8 cellular contexts compared by ENCODE assay signal in genomic region chr2:118881490-118882129, GRCh38. TPM values are rescaled to one million over a fixed set of nuclear protein-coding genes. Genes with fewer than 3 reads are reported as not detected.
DNase-seq lines count a peak whose midpoint lies in the region; ATAC-seq and TF ChIP-seq lines count a peak whose summit lies in the region.

No MANE protein-coding gene starts in this region.

- ATAC-seq in GM19328 (IDR thresholded peaks at IDR 0.05; ENCODE audit: unreplicated experiment) = peak; percentile 91
- peak; percentile 95 for ATAC-seq in HG03354 (IDR thresholded peaks at IDR 0.05; ENCODE audit: poor library complexity, severe bottlenecking, unreplicated experiment)
- peak; percentile 93 for ATAC-seq in mucosa of descending colon
- ATAC-seq in stimulated activated naive B cell treated with anti-CD40 and anti-IgM and Interleukin-4, amounts not matched to agents 10 μg/mL and 1 μg/mL and 100 μg/mL, for 72 hours (replicated peaks) = peak; percentile 88 to 93

- POLR2A ChIA-PET in activated CD4-positive, alpha-beta T cell treated with anti-CD3 and anti-CD28 coated beads, Interleukin-2, amount 10 ng/mL, durations not matched to agents 7 days and 5 days (lab: Charles Lee) = no interaction called here

- H3K4me1 Mint-ChIP-seq in activated CD4-positive, alpha-beta T cell treated with anti-CD3 and anti-CD28 coated beads, Interleukin-2, amount 10 ng/mL, durations not matched to agents 7 days and 5 days = peaks cover 16% of the 10 kb centered on the region
- peaks cover 9 to 18% of the 10 kb centered on the region in 2 donors for H3K4me1 Mint-ChIP-seq in stimulated activated naive B cell treated with anti-CD40 and anti-IgM and Interleukin-4, amounts not matched to agents 10 μg/mL and 1 μg/mL and 100 μg/mL, for 72 hours

- H3K36me3 ChIP-seq in mucosa of descending colon (ENCODE audit: low read depth) = no peaks in the 10 kb centered on the region

- no peaks in the 10 kb centered on the region for H3K9me3 Mint-ChIP-seq in activated CD4-positive, alpha-beta T cell treated with anti-CD3 and anti-CD28 coated beads, Interleukin-2, amount 10 ng/mL, durations not matched to agents 7 days and 5 days
- peaks cover 0 to 1% of the 10 kb centered on the region in 2 donors for H3K9me3 Mint-ChIP-seq in stimulated activated naive B cell treated with anti-CD40 and anti-IgM and Interleukin-4, amounts not matched to agents 10 μg/mL and 1 μg/mL and 100 μg/mL, for 72 hours

- no peak overlapping the region for H3K4me3 ChIP-seq in mucosa of descending colon

- H3K4me1 ChIP-seq in mucosa of descending colon (ENCODE audit: low read depth) = no peaks in the 10 kb centered on the region

- CTCF ChIA-PET in activated CD4-positive, alpha-beta T cell treated with anti-CD3 and anti-CD28 coated beads, Interleukin-2, amount 10 ng/mL, durations not matched to agents 7 days and 5 days (lab: Charles Lee) = interaction anchor here (0.9 to 2.8 kb wide), 17 partner anchors 8 to 407 kb away, joined by 3 to 11 read pairs (median 4); no protein-coding TSS in a partner anchor

- TF ChIP-seq CTCF in mucosa of descending colon (IDR thresholded peaks at IDR 0.05) = peak; percentile 29

- peaks cover 11% of the 10 kb centered on the region for H3K27me3 Mint-ChIP-seq in activated CD4-positive, alpha-beta T cell treated with anti-CD3 and anti-CD28 coated beads, Interleukin-2, amount 10 ng/mL, durations not matched to agents 7 days and 5 days
- peaks cover 38 to 62% of the 10 kb centered on the region in 2 donors for H3K27me3 Mint-ChIP-seq in stimulated activated naive B cell treated with anti-CD40 and anti-IgM and Interleukin-4, amounts not matched to agents 10 μg/mL and 1 μg/mL and 100 μg/mL, for 72 hours

- intact Hi-C loops in mucosa of descending colon (cut with DNase I, micrococcal nuclease) = loop anchor here in 1 of 2 donors (2.0 to 5.0 kb wide), 2 partner anchors 127 to 411 kb away; no protein-coding TSS in a partner anchor

- no peak overlapping the region for H3K27ac Mint-ChIP-seq in activated CD4-positive, alpha-beta T cell treated with anti-CD3 and anti-CD28 coated beads, Interleukin-2, amount 10 ng/mL, durations not matched to agents 7 days and 5 days
- H3K27ac Mint-ChIP-seq in stimulated activated naive B cell treated with anti-CD40 and anti-IgM and Interleukin-4, amounts not matched to agents 10 μg/mL and 1 μg/mL and 100 μg/mL, for 72 hours = no peak overlapping the region

- no peaks in the 10 kb centered on the region for H3K36me3 Mint-ChIP-seq in activated CD4-positive, alpha-beta T cell treated with anti-CD3 and anti-CD28 coated beads, Interleukin-2, amount 10 ng/mL, durations not matched to agents 7 days and 5 days (ENCODE audit: low read depth)
- H3K36me3 Mint-ChIP-seq in stimulated activated naive B cell treated with anti-CD40 and anti-IgM and Interleukin-4, amounts not matched to agents 10 μg/mL and 1 μg/mL and 100 μg/mL, for 72 hours = no peaks in the 10 kb centered on the region

- H3K4me3 Mint-ChIP-seq in activated CD4-positive, alpha-beta T cell treated with anti-CD3 and anti-CD28 coated beads, Interleukin-2, amount 10 ng/mL, durations not matched to agents 7 days and 5 days = no peak overlapping the region
- H3K4me3 Mint-ChIP-seq in stimulated activated naive B cell treated with anti-CD40 and anti-IgM and Interleukin-4, amounts not matched to agents 10 μg/mL and 1 μg/mL and 100 μg/mL, for 72 hours = no peak overlapping the region

- H3K9me3 ChIP-seq in mucosa of descending colon = no peaks in the 10 kb centered on the region

- DNase-seq in CD1c-positive myeloid dendritic cell (ENCODE audit: extremely low spot score) (peak; percentile 71), NCI-H526 treated with DMSO at 0.1 percent for 48 hours (lab: John Stamatoyannopoulos, UW) (peak; percentile 70), ecto neural progenitor cell (ENCODE audit: low spot score) (peak; percentile 83), mucosa of descending colon (peak in 2 of 3 donors; percentile 54 to 82)
- DNase-seq in activated CD4-positive, alpha-beta T cell treated with anti-CD3 and anti-CD28 coated beads, Interleukin-2, amount 10 ng/mL, durations not matched to agents 7 days and 5 days = peak; percentile 72
- DNase-seq in stimulated activated naive B cell treated with anti-CD40 and anti-IgM and Interleukin-4, amounts not matched to agents 10 μg/mL and 1 μg/mL and 100 μg/mL, for 72 hours = peak; percentile 31

RNA-seq across cellular contexts. Expression of gene EN1, which starts 34.2 kb away (rescaled TPM):
- not detected for total RNA-seq in activated CD4-positive, alpha-beta T cell treated with anti-CD3 and anti-CD28 coated beads, Interleukin-2, amount 10 ng/mL, durations not matched to agents 7 days and 5 days
- not detected for total RNA-seq in mucosa of descending colon

Comparison
In these comparisons a context has a peak if more than half of its experiments do, and no peak if none do; other contexts are left out.
1. DNase-seq: peak in every context shown above with its lines; median percentile 83 in ecto neural progenitor cell; 72 in activated CD4-positive, alpha-beta T cell treated with anti-CD3 and anti-CD28 coated beads, Interleukin-2, amount 10 ng/mL, durations not matched to agents 7 days and 5 days; 71 in CD1c-positive myeloid dendritic cell; 70 in NCI-H526 treated with DMSO at 0.1 percent for 48 hours; 68 in mucosa of descending colon; 31 in stimulated activated naive B cell treated with anti-CD40 and anti-IgM and Interleukin-4, amounts not matched to agents 10 μg/mL and 1 μg/mL and 100 μg/mL, for 72 hours.